Comparison of ENCODE assay signal across 1 cellular context in the genomic region with DNA sequence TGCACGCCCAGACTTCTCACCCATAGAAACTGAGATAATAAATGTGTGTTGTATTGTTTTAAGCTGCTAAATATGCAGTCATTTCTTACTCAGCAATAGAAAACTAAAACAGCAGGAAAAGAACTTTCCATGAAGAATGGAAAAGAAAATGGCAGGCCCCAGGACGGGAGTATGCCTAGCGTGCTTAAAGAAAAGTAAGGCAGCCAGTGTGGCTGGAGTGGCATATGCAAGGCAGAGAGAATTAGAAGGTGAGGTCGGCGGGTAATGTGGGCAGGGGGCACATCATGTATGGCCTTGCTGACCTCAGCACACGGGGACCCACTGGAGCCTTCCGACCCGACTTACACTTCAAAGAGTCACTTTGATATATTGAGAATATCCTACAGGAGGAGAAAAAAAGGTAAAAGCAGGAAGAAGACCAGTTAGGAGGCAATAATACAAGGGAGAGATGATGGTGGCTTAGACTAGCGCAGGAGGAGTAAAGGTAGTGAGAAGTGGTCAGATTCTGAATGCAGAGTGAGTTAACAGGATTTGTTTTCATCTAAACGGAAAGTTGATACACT.
A peak's percentile ranks its signal among the peaks of the same experiment; 100 is the strongest.
TF ChIP-seq lines count a peak whose summit lies in the region.

No MANE protein-coding gene starts in this region.

TF ChIP-seq in K562, 482 proteins besides CTCF, POLR2A, EP300 and RAD21 (continued from another document):
- 0 out of 2 replicates have a peak, but pooled peaks have one; percentile 25 for TF ChIP-seq ZNF589 (CRISPR knock-in tag; IDR thresholded peaks at IDR 0.05; ENCODE audit: low read depth)
- TF ChIP-seq NFIX (CRISPR knock-in tag; IDR thresholded peaks at IDR 0.05; ENCODE audit: low read depth), result no peak
- no peak for TF ChIP-seq SP2 (IDR thresholded peaks at IDR 0.05; ENCODE audit: extremely low read depth, low read depth, low read length, poor library complexity, severe bottlenecking)
- no peak for TF ChIP-seq ZNF740 (CRISPR knock-in tag; IDR thresholded peaks at IDR 0.05)
- 0 out of 4 replicates have a peak, but pooled peaks of 1 of the 2 experiments have one; percentile 51 for TF ChIP-seq ZNF740 (tag; IDR thresholded peaks at IDR 0.05)
- TF ChIP-seq ZNF584 (CRISPR knock-in tag; IDR thresholded peaks at IDR 0.05; ENCODE audit: low read depth), result peak; percentile 52; the same call in 1 of the 2 replicates
- TF ChIP-seq ZNF12 (CRISPR knock-in tag; IDR thresholded peaks at IDR 0.05), result no peak
- no peak for TF ChIP-seq GTF2E2 (tag; IDR thresholded peaks at IDR 0.05)
- TF ChIP-seq ZNF766 (CRISPR knock-in tag; conservative IDR thresholded peaks at IDR 0.05), result no peak; the same call in 1 of the 2 replicates
- no peak for TF ChIP-seq ZNF444 (CRISPR knock-in tag; IDR thresholded peaks at IDR 0.05)
- no peak for TF ChIP-seq OTX1 (CRISPR knock-in tag; IDR thresholded peaks at IDR 0.05)
- TF ChIP-seq NRF1 (conservative IDR thresholded peaks at IDR 0.05 in 1 of 2, IDR thresholded peaks at IDR 0.05 in 1 of 2), result 0 out of 4 replicates have a peak, but pooled peaks of 1 of the 2 experiments have one; percentile 8
- no peak for TF ChIP-seq JUNB (CRISPR knock-in tag; conservative IDR thresholded peaks at IDR 0.05)
- TF ChIP-seq MYNN (IDR thresholded peaks at IDR 0.05), result no peak
- no peak for TF ChIP-seq MYNN (CRISPR knock-in tag; IDR thresholded peaks at IDR 0.05)
- no peak for TF ChIP-seq ZNF354B (CRISPR knock-in tag; IDR thresholded peaks at IDR 0.05)
- no peak for TF ChIP-seq THAP12 (CRISPR knock-in tag; IDR thresholded peaks at IDR 0.05)
- no peak for TF ChIP-seq NR2F6 (CRISPR knock-in tag; IDR thresholded peaks at IDR 0.05)
- 0 out of 2 replicates have a peak, but pooled peaks have one; percentile 27 for TF ChIP-seq ZNF197 (CRISPR knock-in tag; IDR thresholded peaks at IDR 0.05; ENCODE audit: low read depth)
- TF ChIP-seq PHF8 (IDR thresholded peaks at IDR 0.05; ENCODE audit: borderline replicate concordance, low read length), result no peak
- 0 out of 2 replicates have a peak, but pooled peaks have one; percentile 6 for TF ChIP-seq NFXL1 (CRISPR knock-in tag; IDR thresholded peaks at IDR 0.05)
- no peak for TF ChIP-seq MTA3 (IDR thresholded peaks at IDR 0.05; ENCODE audit: borderline replicate concordance)
- TF ChIP-seq TAL1 (IDR thresholded peaks at IDR 0.05), result no peak
- no peak for TF ChIP-seq TBL1XR1 (IDR thresholded peaks at IDR 0.05; ENCODE audit: low read length in 2 of 2)
- TF ChIP-seq, protein P1, sequence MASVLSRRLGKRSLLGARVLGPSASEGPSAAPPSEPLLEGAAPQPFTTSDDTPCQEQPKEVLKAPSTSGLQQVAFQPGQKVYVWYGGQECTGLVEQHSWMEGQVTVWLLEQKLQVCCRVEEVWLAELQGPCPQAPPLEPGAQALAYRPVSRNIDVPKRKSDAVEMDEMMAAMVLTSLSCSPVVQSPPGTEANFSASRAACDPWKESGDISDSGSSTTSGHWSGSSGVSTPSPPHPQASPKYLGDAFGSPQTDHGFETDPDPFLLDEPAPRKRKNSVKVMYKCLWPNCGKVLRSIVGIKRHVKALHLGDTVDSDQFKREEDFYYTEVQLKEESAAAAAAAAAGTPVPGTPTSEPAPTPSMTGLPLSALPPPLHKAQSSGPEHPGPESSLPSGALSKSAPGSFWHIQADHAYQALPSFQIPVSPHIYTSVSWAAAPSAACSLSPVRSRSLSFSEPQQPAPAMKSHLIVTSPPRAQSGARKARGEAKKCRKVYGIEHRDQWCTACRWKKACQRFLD (CRISPR knock-in tag; IDR thresholded peaks at IDR 0.05), result peak; percentile 64; the same call in 1 of the 2 replicates
- no peak for TF ChIP-seq REST (CRISPR knock-in tag; IDR thresholded peaks at IDR 0.05; ENCODE audit: low read depth)
- no peak for TF ChIP-seq CXXC5 (CRISPR knock-in tag; IDR thresholded peaks at IDR 0.05)
- TF ChIP-seq FOSL1 (tag; conservative IDR thresholded peaks at IDR 0.05), result no peak
- TF ChIP-seq NFATC3 (IDR thresholded peaks at IDR 0.05), result no peak; the same call in 1 of the 2 replicates
- peak; percentile 76 for TF ChIP-seq ZNF175 (CRISPR knock-in tag; IDR thresholded peaks at IDR 0.05; ENCODE audit: low read depth)
- no peak for TF ChIP-seq MXI1 (IDR thresholded peaks at IDR 0.05; ENCODE audit: low read depth, low read length)
- TF ChIP-seq UBTF (IDR thresholded peaks at IDR 0.05; ENCODE audit: borderline replicate concordance in 1 of 2, low read depth in 2 of 2, low read length in 2 of 2), result no peak
- no peak for TF ChIP-seq ZNF134 (CRISPR knock-in tag; conservative IDR thresholded peaks at IDR 0.05)
